Comparison of ENCODE assay signal across 13 cellular contexts in genomic region chr12:74170645-74171477, GRCh38.
"Had no signal": no experiment of that assay in that cellular context is flagged by ENCODE, and none has a peak within 500 bp of the region (broad histone marks: within the 10 kb centered on the region; RNA-seq: fewer than 3 reads in every experiment).

No MANE protein-coding gene starts in this region.

- H3K4me3 ChIP-seq: colonic mucosa, esophagus muscularis mucosa had no signal

- H3K36me3 ChIP-seq: colonic mucosa, esophagus muscularis mucosa had no signal

- ATAC-seq: left lobe of liver; naive thymus-derived CD8-positive, alpha-beta T cell; WTC11 had no signal

- H3K9me3 ChIP-seq: colonic mucosa, esophagus muscularis mucosa had no signal

- DNase-seq: activated CD4-positive, alpha-beta memory T cell treated with anti-CD3 and anti-CD28 coated beads, Interleukin-2, amount 10 ng/mL, durations not matched to agents 7 days and 5 days; activated CD4-positive, alpha-beta T cell treated with anti-CD3 and anti-CD28 coated beads for 4 hours; activated T-cell treated with anti-CD3 and anti-CD28 coated beads, Interleukin-2, amount 50 U/mL, for 24 hours; caudate nucleus; colonic mucosa; naive thymus-derived CD8-positive, alpha-beta T cell; stimulated activated CD4-positive, alpha-beta T cell treated with anti-CD3 and anti-CD28 coated beads, Interleukin-4, amount 100 ng/mL, for 24 hours; stimulated activated naive CD4-positive, alpha-beta T cell treated with Interleukin-2 at 50 U/mL for 16 hours; substantia nigra; trophoblast cell had no signal

- H3K4me1 ChIP-seq: colonic mucosa, esophagus muscularis mucosa had no signal
